ENCODE assay signal across 22 cellular contexts in the genomic region with DNA sequence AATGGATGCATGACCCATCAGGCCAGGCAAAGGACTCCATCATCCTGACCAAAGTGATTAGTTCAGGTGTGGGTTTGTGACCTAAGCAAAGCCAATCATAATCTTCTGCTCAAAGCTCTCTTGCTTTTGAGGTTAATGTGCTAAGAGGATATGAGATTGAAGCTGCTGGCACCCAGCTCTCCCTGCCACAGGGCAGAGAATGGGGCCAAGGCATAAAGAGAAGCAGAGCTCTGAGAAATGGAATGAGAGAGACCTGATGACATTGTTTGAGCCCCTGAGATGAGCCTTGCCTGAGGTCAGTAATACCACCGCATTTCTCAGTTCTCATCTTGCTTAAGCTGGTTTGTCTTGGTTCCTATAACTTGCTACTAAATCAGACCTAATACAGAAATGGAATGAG. TPM values are rescaled to one million over a fixed set of nuclear protein-coding genes. Genes with fewer than 3 reads are reported as not detected.
DNase-seq lines count a peak whose midpoint lies in the region; ATAC-seq, FAIRE-seq and TF ChIP-seq lines count a peak whose summit lies in the region.
"Had no signal": no experiment of that assay in that cellular context is flagged by ENCODE, and none has a peak within 500 bp of the region (broad histone marks: within the 10 kb centered on the region; RNA-seq: fewer than 3 reads in every experiment).

No MANE protein-coding gene starts in this region.

- TF ChIP-seq RAD21 in A549 (conservative IDR thresholded peaks at IDR 0.05 in 1 of 2, IDR thresholded peaks at IDR 0.05 in 1 of 2) (no peak), GM12878 (IDR thresholded peaks at IDR 0.05; ENCODE audit: insufficient read depth, low read depth, low read length) (no peak)

- peaks cover 5% of the 10 kb centered on the region for H3K36me3 Mint-ChIP-seq in stimulated activated memory B cell treated with anti-CD40 and anti-IgM and Interleukin-4, amounts not matched to agents 10 μg/mL and 1 μg/mL and 100 μg/mL, for 72 hours
- H3K36me3 Mint-ChIP-seq in CD4-positive, alpha-beta memory T cell, result no peaks in the 10 kb centered on the region
- H3K36me3 Mint-ChIP-seq: CD8-positive, alpha-beta T cell had no signal

- SMC1A ChIA-PET in GM12878 (lab: Charles Lee; ENCODE audit: uncharacterized antibody, unreplicated experiment), result no interaction called here

- H3K9me3 Mint-ChIP-seq in stimulated activated memory B cell treated with anti-CD40 and anti-IgM and Interleukin-4, amounts not matched to agents 10 μg/mL and 1 μg/mL and 100 μg/mL, for 72 hours, result no peaks in the 10 kb centered on the region
- peaks cover 0 to 1% (median 0%) of the 10 kb centered on the region in 8 donors for H3K9me3 Mint-ChIP-seq in CD4-positive, alpha-beta memory T cell
- H3K9me3 Mint-ChIP-seq: CD8-positive, alpha-beta T cell; H9 had no signal

- H3K4me3 ChIP-seq in A549, result no peak overlapping the region
- no peak overlapping the region for H3K4me3 ChIP-seq in GM12878
- H3K4me3 ChIP-seq in CD4-positive, alpha-beta memory T cell (ENCODE audit: low read length in 2 of 2), result no peak overlapping the region
- no peak overlapping the region for H3K4me3 ChIP-seq in BE2C (ENCODE audit: low read depth, low read length)
- H3K4me3 ChIP-seq: GM23248 had no signal

- H3K4me2 ChIP-seq in A549 (no peak overlapping the region), GM12878 (ENCODE audit: control insufficient read depth, insufficient read depth) (no peak overlapping the region)

- H3K36me3 ChIP-seq in GM12878 (ENCODE audit: control insufficient read depth in 2 of 2, insufficient read depth in 2 of 2, low read length in 1 of 2), result no peaks in the 10 kb centered on the region
- no peaks in the 10 kb centered on the region for H3K36me3 ChIP-seq in CD4-positive, alpha-beta memory T cell (ENCODE audit: insufficient read depth, low read length)
- H3K36me3 ChIP-seq in BE2C, result no peaks in the 10 kb centered on the region

- intact Hi-C loops in GM12878 (cut with micrococcal nuclease; ENCODE audit: unreplicated experiment), result no loop called here
- intact Hi-C loops in CD4-positive, alpha-beta memory T cell (cut with micrococcal nuclease), result loop anchor here (10.0 kb wide), 1 partner anchor 96 kb away; the partner anchor contains the start of gene HEXA

- no peak overlapping the region for H2AFZ ChIP-seq in GM12878 (ENCODE audit: control insufficient read depth, low read depth, low read length)
- H2AFZ ChIP-seq: GM23248 had no signal

- in situ Hi-C loops in GM12878 (cut with MboI), result no loop called here

- no TSS peak for BruUV-seq in GM12878 (replicated peaks; lab: Mats Ljungman, UMichigan)

- H3K27ac ChIP-seq in A549, result no peak overlapping the region
- no peak overlapping the region for H3K27ac ChIP-seq in GM12878 (ENCODE audit: control insufficient read depth, insufficient read depth)
- H3K27ac ChIP-seq in CD4-positive, alpha-beta memory T cell (ENCODE audit: low read depth, low read length), result no peak overlapping the region
- H3K27ac ChIP-seq: GM23248 had no signal

- H3K9me3 ChIP-seq in A549 (no peaks in the 10 kb centered on the region), GM12878 (replicated peaks; ENCODE audit: control insufficient read depth, insufficient read depth, low read length) (no peaks in the 10 kb centered on the region), BE2C (no peaks in the 10 kb centered on the region)
- no peaks in the 10 kb centered on the region for H3K9me3 ChIP-seq in CD4-positive, alpha-beta memory T cell (ENCODE audit: control insufficient read depth in 1 of 2, low read length in 2 of 2)
- H3K9me3 ChIP-seq: Caco-2 had no signal

- FAIRE-seq in A549 (lab: Jason Lieb, UNC), result peak; percentile 65
- FAIRE-seq in GM12878 (lab: Jason Lieb, UNC), result no peak
- FAIRE-seq: G401.6, GM12891, GM18507, GM19239, H1 had no signal

- no peak overlapping the region for H3K27ac Mint-ChIP-seq in stimulated activated memory B cell treated with anti-CD40 and anti-IgM and Interleukin-4, amounts not matched to agents 10 μg/mL and 1 μg/mL and 100 μg/mL, for 72 hours
- no peak overlapping the region for H3K27ac Mint-ChIP-seq in CD4-positive, alpha-beta memory T cell
- H3K27ac Mint-ChIP-seq: CD8-positive, alpha-beta T cell; H9 had no signal

- H3K27me3 ChIP-seq in GM12878 (replicated peaks in 1 of 2; ENCODE audit: control insufficient read depth in 2 of 2, insufficient read depth in 2 of 2, low read length in 1 of 2) (no peaks in the 10 kb centered on the region), BE2C (no peaks in the 10 kb centered on the region)
- H3K27me3 ChIP-seq in CD4-positive, alpha-beta memory T cell (ENCODE audit: insufficient read depth, low read length), result no peaks in the 10 kb centered on the region

- no peaks in the 10 kb centered on the region for H3K4me1 ChIP-seq in A549
- no peaks in the 10 kb centered on the region for H3K4me1 ChIP-seq in GM12878 (ENCODE audit: control insufficient read depth, insufficient read depth, low read length)
- H3K4me1 ChIP-seq in CD4-positive, alpha-beta memory T cell (ENCODE audit: insufficient read depth, low read length), result peaks cover 1% of the 10 kb centered on the region
- H3K4me1 ChIP-seq in BE2C, result no peaks in the 10 kb centered on the region
- H3K4me1 ChIP-seq: Caco-2 had no signal

- CTCF ChIA-PET in A549 (lab: Yijun Ruan, JAX) (interaction anchor here (0.5 to 1.6 kb wide), 6 partner anchors 8 to 912 kb away, joined by 3 to 8 read pairs (median 4); no protein-coding TSS in a partner anchor), GM12878 (lab: Yijun Ruan, JAX) (interaction anchor here (1.6 kb wide), 1 partner anchor 34 kb away, joined by 4 read pairs; no protein-coding TSS in a partner anchor)
- CTCF ChIA-PET in CD4-positive, alpha-beta memory T cell (lab: Charles Lee; ENCODE audit: partially characterized antibody), result interaction anchor here (0.8 to 2.0 kb wide), 3 partner anchors 9 to 79 kb away, joined by 3 to 6 read pairs (median 5); no protein-coding TSS in a partner anchor

- TF ChIP-seq POLR2A in A549 (IDR thresholded peaks at IDR 0.05; ENCODE audit: low read length), result no peak
- TF ChIP-seq POLR2A in GM12878 (IDR thresholded peaks at IDR 0.05; ENCODE audit: low read depth, low read length), result no peak

- ATAC-seq in A549 (no peak), GM18520 (IDR thresholded peaks at IDR 0.05; ENCODE audit: unreplicated experiment) (peak; percentile 44), GM12878 (peak; percentile 52), GM18909 (IDR thresholded peaks at IDR 0.05; ENCODE audit: poor library complexity, unreplicated experiment) (no peak)
- peak; percentile 31 for ATAC-seq in stimulated activated memory B cell treated with anti-CD40 and anti-IgM and Interleukin-4, amounts not matched to agents 10 μg/mL and 1 μg/mL and 100 μg/mL, for 72 hours
- ATAC-seq: CD8-positive, alpha-beta T cell; HCT116 had no signal

- peaks cover 5% of the 10 kb centered on the region for H3K4me1 Mint-ChIP-seq in stimulated activated memory B cell treated with anti-CD40 and anti-IgM and Interleukin-4, amounts not matched to agents 10 μg/mL and 1 μg/mL and 100 μg/mL, for 72 hours
- H3K4me1 Mint-ChIP-seq in CD4-positive, alpha-beta memory T cell, result peaks cover 4 to 6% (median 5%) of the 10 kb centered on the region in 4 donors
- H3K4me1 Mint-ChIP-seq: H9 had no signal

- TF ChIP-seq CTCF in A549 (IDR thresholded peaks at IDR 0.05) (no peak), GM12878 (IDR thresholded peaks at IDR 0.05 in 2 of 3, conservative IDR thresholded peaks at IDR 0.05 in 1 of 3; ENCODE audit: control insufficient read depth in 2 of 3, extremely low read depth in 1 of 3, insufficient read depth in 1 of 3, low read depth in 3 of 3, low read length in 3 of 3) (no peak), BE2C (IDR thresholded peaks at IDR 0.05; ENCODE audit: low read depth, low read length) (no peak)

- RAD21 ChIA-PET in GM12878 (lab: Charles Lee; ENCODE audit: unreplicated experiment), result interaction anchor here (0.5 kb wide), 1 partner anchor 402 kb away, joined by 4 read pairs; no protein-coding TSS in a partner anchor

- no peak for DNase-seq in A549 (ENCODE audit: low read depth in 1 of 2, low spot score in 1 of 2)
- DNase-seq in GM12878 (ENCODE audit: low read depth, low spot score), result no peak
- no peak for DNase-seq in CD4-positive, alpha-beta memory T cell
- no peak for DNase-seq in BE2C
- DNase-seq: AML-193; C1 segment of cervical spinal cord; Caco-2; CD8-positive, alpha-beta T cell; DMS153; DND-41; GM23248; H9 had no signal

- no peaks in the 10 kb centered on the region for H4K20me1 ChIP-seq in GM12878 (ENCODE audit: control insufficient read depth, insufficient read depth)

- H3K79me2 ChIP-seq in GM12878 (ENCODE audit: control insufficient read depth, insufficient read depth, low read length), result no peaks in the 10 kb centered on the region

- no peak overlapping the region for H3K4me3 Mint-ChIP-seq in stimulated activated memory B cell treated with anti-CD40 and anti-IgM and Interleukin-4, amounts not matched to agents 10 μg/mL and 1 μg/mL and 100 μg/mL, for 72 hours
- no peak overlapping the region for H3K4me3 Mint-ChIP-seq in CD4-positive, alpha-beta memory T cell
- H3K4me3 Mint-ChIP-seq: CD8-positive, alpha-beta T cell; H9 had no signal

- no peak overlapping the region for H3K9ac ChIP-seq in GM12878 (ENCODE audit: control insufficient read depth, insufficient read depth, low read length)
- H3K9ac ChIP-seq: GM23248 had no signal

- POLR2A ChIA-PET in A549 (lab: Yijun Ruan, JAX) (interaction anchor here (0.7 to 1.1 kb wide), 2 partner anchors 47 to 56 kb away, joined by 3 to 4 read pairs; partner anchors contain the start of gene PKM), GM12878 (lab: Charles Lee) (interaction anchor here (0.7 kb wide), 1 partner anchor 36 kb away, joined by 3 read pairs; no protein-coding TSS in a partner anchor)
- POLR2A ChIA-PET in CD4-positive, alpha-beta memory T cell (lab: Charles Lee; ENCODE audit: partially characterized antibody), result no interaction called here

- no peaks in the 10 kb centered on the region for H3K27me3 Mint-ChIP-seq in stimulated activated memory B cell treated with anti-CD40 and anti-IgM and Interleukin-4, amounts not matched to agents 10 μg/mL and 1 μg/mL and 100 μg/mL, for 72 hours
- H3K27me3 Mint-ChIP-seq in CD4-positive, alpha-beta memory T cell, result no peaks in the 10 kb centered on the region

- 85% methylated on average over 1 of the region's 1 CpG for WGBS in A549 (ENCODE audit: missing lambda C conversion rate)
- WGBS in GM12878 (ENCODE audit: insufficient coverage, insufficient replicate concordance, low lambda C conversion rate, missing lambda C conversion rate), result 94% methylated on average over 1 of the region's 1 CpG

- TF ChIP-seq EP300 in A549 (IDR thresholded peaks at IDR 0.05), result no peak
- no peak for TF ChIP-seq EP300 in GM12878 (IDR thresholded peaks at IDR 0.05; ENCODE audit: borderline replicate concordance in 1 of 2, control insufficient read depth in 1 of 2, low read depth in 2 of 2, low read length in 2 of 2)

RNA-seq across cellular contexts. Expression of gene PARP6, which starts 6.4 kb away (rescaled TPM):
- polyA plus RNA-seq in A549 (2011; rRNA removed) (167 and 197 TPM in 2 replicates), A549 (2017; fragmentation: RNase III; extraction: RNeasy Plus Mini Kit Qiagen cat#74134 plus additional on column Dnase treatment) (70.3 to 83.3 TPM (median 78.0 TPM) in 3 replicates), GM12878 (2011; rRNA removed) (60.7 and 73.5 TPM in 2 replicates), GM12878 (2014; fragmentation: Illumina TruSeq; extraction: Trizol) (41.4 and 47.2 TPM in 2 replicates), GM12878 (2014; fragmentation: Nextera tagmentation; extraction: Ambion mirVana) (10 to 100 TPM; 14.3 to 23.7 TPM), GM12878 (2014; rRNA removed) (43.9 and 51.8 TPM in 2 replicates), GM12878 (2016; fragmentation: Nextera tagmentation; extraction: Ambion mirVana) (10 to 100 TPM; 15.5 to 27.6 TPM)
- polyA plus RNA-seq in A549 (2012; cell fraction: cytosol; rRNA removed), result 106 and 112 TPM in 2 replicates
- 216 and 291 TPM in 2 replicates for polyA plus RNA-seq in A549 (2012; cell fraction: nucleus; rRNA removed)
- 124 and 125 TPM in 2 replicates for polyA minus RNA-seq in A549 (2011; rRNA and poly(A)+ RNA removed)
- total RNA-seq in GM12878 (2013; cell fraction: nucleolus; rRNA removed), result 104 and 119 TPM in 2 replicates
- total RNA-seq in GM12878 (2014; rRNA removed) (26.3 and 31.2 TPM in 2 replicates), GM12878 (2014; rRNA removed; fragmentation: Illumina TruSeq; extraction: Trizol) (21.5 and 25.0 TPM in 2 replicates), GM12878 (2021) (38.3 and 40.0 TPM in 2 replicates)
- 37.6 TPM for polyA plus RNA-seq in GM12878 (2011; ENCODE audit: low read depth)
- 49.1 and 49.8 TPM in 2 replicates for polyA plus RNA-seq in GM12878 (2011; cell fraction: cytosol; rRNA removed)
- polyA plus RNA-seq in GM12878 (2011; cell fraction: nucleus; rRNA removed), result 245 and 317 TPM in 2 replicates
- 44.8 and 49.9 TPM in 2 replicates for polyA plus RNA-seq in GM12878 (2012)
- 39.3 and 65.1 TPM in 2 replicates for polyA minus RNA-seq in GM12878 (2011; rRNA and poly(A)+ RNA removed)
- 9.0 and 13.4 TPM in 2 replicates for polyA minus RNA-seq in GM12878 (2011; cell fraction: cytosol; rRNA and poly(A)+ RNA removed)
- 45.9 and 59.0 TPM in 2 replicates for polyA minus RNA-seq in GM12878 (2011; cell fraction: nucleus; rRNA and poly(A)+ RNA removed)
- total RNA-seq in CD4-positive, alpha-beta memory T cell, result 100 to 1,000 TPM; 111 TPM
- polyA plus RNA-seq in CD4-positive, alpha-beta memory T cell, result 10 to 100 TPM in 1 of 2 donors, 1 to 10 TPM in 1; 7.5 to 34.0 TPM
- 260 TPM for polyA plus RNA-seq in BE2C (2012; ENCODE audit: insufficient read depth, insufficient read length, low read depth)

RNA-seq across cellular contexts. Expression of gene CELF6, which starts 41.2 kb away (rescaled TPM):
- polyA plus RNA-seq in A549 (2011; rRNA removed) (0.16 and 0.24 TPM in 2 replicates), A549 (2017; fragmentation: RNase III; extraction: RNeasy Plus Mini Kit Qiagen cat#74134 plus additional on column Dnase treatment) (0.14 TPM in 1 of 3 replicates, not detected in the others), GM12878 (2011; rRNA removed) (0.39 and 0.54 TPM in 2 replicates), GM12878 (2014; fragmentation: Illumina TruSeq; extraction: Trizol) (0.25 and 0.46 TPM in 2 replicates), GM12878 (2014; fragmentation: Nextera tagmentation; extraction: Ambion mirVana) (under 1 TPM; 0.18 to 0.20 TPM), GM12878 (2014; rRNA removed) (0.27 and 0.33 TPM in 2 replicates), GM12878 (2016; fragmentation: Nextera tagmentation; extraction: Ambion mirVana) (under 1 TPM; 0.06 to 0.17 TPM)
- 0.08 and 0.09 TPM in 2 replicates for polyA plus RNA-seq in A549 (2012; cell fraction: cytosol; rRNA removed)
- 0.44 and 1.9 TPM in 2 replicates for polyA plus RNA-seq in A549 (2012; cell fraction: nucleus; rRNA removed)
- polyA minus RNA-seq in A549 (2011; rRNA and poly(A)+ RNA removed), result 0.08 and 0.19 TPM in 2 replicates
- total RNA-seq in GM12878 (2013; cell fraction: nucleolus; rRNA removed), result 1.2 and 2.0 TPM in 2 replicates
- total RNA-seq in GM12878 (2014; rRNA removed) (0.23 and 0.44 TPM in 2 replicates), GM12878 (2014; rRNA removed; fragmentation: Illumina TruSeq; extraction: Trizol) (0.31 and 0.32 TPM in 2 replicates), GM12878 (2021) (0.24 TPM in 1 of 2 replicates, not detected in the other)
- polyA plus RNA-seq in GM12878 (2011; ENCODE audit: low read depth), result 0.31 TPM
- 0.32 and 0.36 TPM in 2 replicates for polyA plus RNA-seq in GM12878 (2011; cell fraction: cytosol; rRNA removed)
- polyA plus RNA-seq in GM12878 (2011; cell fraction: nucleus; rRNA removed), result 4.4 and 4.5 TPM in 2 replicates
- 0.26 and 0.62 TPM in 2 replicates for polyA plus RNA-seq in GM12878 (2012)
- polyA minus RNA-seq in GM12878 (2011; rRNA and poly(A)+ RNA removed), result 0.10 and 0.15 TPM in 2 replicates
- polyA minus RNA-seq in GM12878 (2011; cell fraction: cytosol; rRNA and poly(A)+ RNA removed), result not detected in 2 replicates
- polyA minus RNA-seq in GM12878 (2011; cell fraction: nucleus; rRNA and poly(A)+ RNA removed), result 0.24 and 0.29 TPM in 2 replicates
- 1 to 10 TPM; 2.6 to 4.9 TPM for total RNA-seq in CD4-positive, alpha-beta memory T cell
- polyA plus RNA-seq in CD4-positive, alpha-beta memory T cell, result not detected
- polyA plus RNA-seq in BE2C (2012; ENCODE audit: insufficient read depth, insufficient read length, low read depth), result 3.2 TPM
- total RNA-seq: A172, Caco-2 had no signal

RNA-seq across cellular contexts. Expression of gene PKM, which starts 47.7 kb away (rescaled TPM):
- 2,741 and 3,443 TPM in 2 replicates for polyA plus RNA-seq in A549 (2011; rRNA removed)
- 2,155 and 2,437 TPM in 2 replicates for polyA plus RNA-seq in A549 (2012; cell fraction: cytosol; rRNA removed)
- 3,552 and 3,648 TPM in 2 replicates for polyA plus RNA-seq in A549 (2012; cell fraction: nucleus; rRNA removed)
- 3,389 to 3,848 TPM (median 3,810 TPM) in 3 replicates for polyA plus RNA-seq in A549 (2017; fragmentation: RNase III; extraction: RNeasy Plus Mini Kit Qiagen cat#74134 plus additional on column Dnase treatment)
- polyA minus RNA-seq in A549 (2011; rRNA and poly(A)+ RNA removed), result 2,968 and 3,588 TPM in 2 replicates
- total RNA-seq in GM12878 (2013; cell fraction: nucleolus; rRNA removed), result 2,657 and 2,906 TPM in 2 replicates
- 1,257 and 1,302 TPM in 2 replicates for total RNA-seq in GM12878 (2014; rRNA removed)
- 912 and 984 TPM in 2 replicates for total RNA-seq in GM12878 (2014; rRNA removed; fragmentation: Illumina TruSeq; extraction: Trizol)
- 1,487 and 1,505 TPM in 2 replicates for total RNA-seq in GM12878 (2021)
- polyA plus RNA-seq in GM12878 (2011; ENCODE audit: low read depth), result 1,106 TPM
- polyA plus RNA-seq in GM12878 (2011; rRNA removed), result 2,011 and 2,640 TPM in 2 replicates
- polyA plus RNA-seq in GM12878 (2011; cell fraction: cytosol; rRNA removed), result 2,081 and 2,225 TPM in 2 replicates
- polyA plus RNA-seq in GM12878 (2011; cell fraction: nucleus; rRNA removed), result 3,305 and 4,399 TPM in 2 replicates
- 1,702 and 1,753 TPM in 2 replicates for polyA plus RNA-seq in GM12878 (2012)
- polyA plus RNA-seq in GM12878 (2014; fragmentation: Illumina TruSeq; extraction: Trizol), result 1,523 and 1,631 TPM in 2 replicates
- polyA plus RNA-seq in GM12878 (2014; fragmentation: Nextera tagmentation; extraction: Ambion mirVana), result 100 to 1,000 TPM; 491 to 500 TPM
- polyA plus RNA-seq in GM12878 (2014; rRNA removed), result 1,361 and 1,456 TPM in 2 replicates
- 1,000 to 10,000 TPM; 1,696 to 1,742 TPM for polyA plus RNA-seq in GM12878 (2016; fragmentation: Nextera tagmentation; extraction: Ambion mirVana)
- 2,197 and 2,457 TPM in 2 replicates for polyA minus RNA-seq in GM12878 (2011; rRNA and poly(A)+ RNA removed)
- 720 and 815 TPM in 2 replicates for polyA minus RNA-seq in GM12878 (2011; cell fraction: cytosol; rRNA and poly(A)+ RNA removed)
- polyA minus RNA-seq in GM12878 (2011; cell fraction: nucleus; rRNA and poly(A)+ RNA removed), result 1,090 and 1,249 TPM in 2 replicates
- 100 to 1,000 TPM; 378 to 383 TPM for total RNA-seq in CD4-positive, alpha-beta memory T cell
- 100 to 1,000 TPM; 440 to 658 TPM for polyA plus RNA-seq in CD4-positive, alpha-beta memory T cell
- polyA plus RNA-seq in BE2C (2012; ENCODE audit: insufficient read depth, insufficient read length, low read depth), result 1,223 TPM

Comparison
In these comparisons a context has a peak if more than half of its experiments do, and no peak if none do; other contexts are left out.
1. ATAC-seq: peak in GM18520 (single experiment), GM12878 (single experiment) and stimulated activated memory B cell treated with anti-CD40 and anti-IgM and Interleukin-4, amounts not matched to agents 10 μg/mL and 1 μg/mL and 100 μg/mL, for 72 hours (single experiment); none in A549 (0 of 2) and GM18909 (single experiment).